Comparison of ENCODE assay signal across 1 cellular context in the genomic region with DNA sequence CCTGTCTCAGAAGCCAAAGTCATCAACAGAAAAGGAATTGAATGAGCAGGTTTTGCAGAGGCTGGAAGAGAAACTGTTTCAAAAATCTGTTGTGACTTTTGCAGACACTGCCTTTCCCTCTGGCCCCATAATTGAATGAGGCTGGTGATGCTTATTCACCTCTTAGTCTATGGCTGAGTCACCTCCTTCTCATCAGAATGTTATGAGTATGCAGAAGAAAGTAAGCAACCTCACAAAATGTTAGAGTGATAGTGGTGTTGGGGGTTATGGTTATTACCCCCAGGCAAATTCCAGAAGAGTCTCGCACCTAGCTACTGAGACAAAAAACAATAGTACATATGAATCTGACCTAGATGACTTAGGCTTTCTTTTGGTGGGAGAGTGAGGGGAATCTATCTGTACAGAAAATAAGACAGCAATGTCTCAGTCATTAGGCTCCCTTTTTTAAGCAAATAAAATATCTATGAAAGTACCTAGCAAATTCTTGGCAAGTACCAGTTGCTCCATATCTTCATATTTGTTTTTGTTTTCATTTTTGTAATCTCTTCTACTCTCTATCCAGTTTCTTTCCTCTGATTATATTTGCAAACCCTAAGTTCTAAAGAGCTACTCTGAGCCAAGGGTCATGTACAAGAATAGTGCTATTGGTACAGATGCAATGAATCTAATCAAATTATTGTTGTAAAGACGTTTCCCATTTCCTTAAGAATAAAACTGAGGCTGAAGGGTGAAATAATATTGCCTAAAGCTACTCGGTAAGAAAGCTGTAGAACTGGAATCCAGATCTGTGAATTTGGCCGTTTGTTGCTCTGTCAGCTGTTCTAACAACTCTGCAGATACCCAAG.
TF ChIP-seq lines count a peak whose summit lies in the region.

No MANE protein-coding gene starts in this region.

TF ChIP-seq in SK-N-SH, 30 proteins besides CTCF, POLR2A, EP300 and RAD21 (continued from another document):
- TF ChIP-seq, protein P1, sequence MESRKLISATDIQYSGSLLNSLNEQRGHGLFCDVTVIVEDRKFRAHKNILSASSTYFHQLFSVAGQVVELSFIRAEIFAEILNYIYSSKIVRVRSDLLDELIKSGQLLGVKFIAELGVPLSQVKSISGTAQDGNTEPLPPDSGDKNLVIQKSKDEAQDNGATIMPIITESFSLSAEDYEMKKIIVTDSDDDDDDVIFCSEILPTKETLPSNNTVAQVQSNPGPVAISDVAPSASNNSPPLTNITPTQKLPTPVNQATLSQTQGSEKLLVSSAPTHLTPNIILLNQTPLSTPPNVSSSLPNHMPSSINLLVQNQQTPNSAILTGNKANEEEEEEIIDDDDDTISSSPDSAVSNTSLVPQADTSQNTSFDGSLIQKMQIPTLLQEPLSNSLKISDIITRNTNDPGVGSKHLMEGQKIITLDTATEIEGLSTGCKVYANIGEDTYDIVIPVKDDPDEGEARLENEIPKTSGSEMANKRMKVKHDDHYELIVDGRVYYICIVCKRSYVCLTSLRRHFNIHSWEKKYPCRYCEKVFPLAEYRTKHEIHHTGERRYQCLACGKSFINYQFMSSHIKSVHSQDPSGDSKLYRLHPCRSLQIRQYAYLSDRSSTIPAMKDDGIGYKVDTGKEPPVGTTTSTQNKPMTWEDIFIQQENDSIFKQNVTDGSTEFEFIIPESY (IDR thresholded peaks at IDR 0.05; ENCODE audit: borderline replicate concordance, low read depth), result peak; percentile 47; the same call in 1 of the 2 replicates
- TF ChIP-seq SMC3 (IDR thresholded peaks at IDR 0.05; ENCODE audit: low read depth, low read length) (0 out of 2 replicates have a peak, but pooled peaks have one; percentile 8), EZH2phosphoT487 (IDR thresholded peaks at IDR 0.05; ENCODE audit: borderline replicate concordance, low read depth) (no peak), YY1 (IDR thresholded peaks at IDR 0.05; ENCODE audit: low read depth) (peak; percentile 33; the same call in 1 of the 2 replicates), MXI1 (IDR thresholded peaks at IDR 0.05; ENCODE audit: low read depth, low read length) (no peak), JUND (IDR thresholded peaks at IDR 0.05) (peak; percentile 99), CHD2 (IDR thresholded peaks at IDR 0.05; ENCODE audit: low read length, partially characterized antibody) (no peak), TCF12 (IDR thresholded peaks at IDR 0.05) (peak; percentile 98), FOXJ3 (CRISPR knock-in tag; IDR thresholded peaks at IDR 0.05) (no peak), FOXM1 (IDR thresholded peaks at IDR 0.05; ENCODE audit: low read depth) (peak; percentile 92), NRF1 (IDR thresholded peaks at IDR 0.05; ENCODE audit: low read depth, low read length) (no peak), ELF1 (IDR thresholded peaks at IDR 0.05) (no peak), TAF1 (IDR thresholded peaks at IDR 0.05; ENCODE audit: borderline replicate concordance, low read depth, low read length) (peak; percentile 65; the same call in 1 of the 2 replicates), FOSL2 (IDR thresholded peaks at IDR 0.05; ENCODE audit: borderline replicate concordance, low read depth) (peak; percentile 99), TEAD4 (IDR thresholded peaks at IDR 0.05; ENCODE audit: borderline replicate concordance, insufficient read depth) (peak; percentile 90), POLR2AphosphoS5 (IDR thresholded peaks at IDR 0.05; ENCODE audit: low read depth, low read length) (peak; percentile 94), NFIC (IDR thresholded peaks at IDR 0.05; ENCODE audit: borderline replicate concordance) (peak; percentile 83), RXRA (IDR thresholded peaks at IDR 0.05; ENCODE audit: borderline replicate concordance, low read depth) (peak; percentile 92), GATA2 (CRISPR knock-in tag; IDR thresholded peaks at IDR 0.05) (no peak)
- TF ChIP-seq, protein P2, sequence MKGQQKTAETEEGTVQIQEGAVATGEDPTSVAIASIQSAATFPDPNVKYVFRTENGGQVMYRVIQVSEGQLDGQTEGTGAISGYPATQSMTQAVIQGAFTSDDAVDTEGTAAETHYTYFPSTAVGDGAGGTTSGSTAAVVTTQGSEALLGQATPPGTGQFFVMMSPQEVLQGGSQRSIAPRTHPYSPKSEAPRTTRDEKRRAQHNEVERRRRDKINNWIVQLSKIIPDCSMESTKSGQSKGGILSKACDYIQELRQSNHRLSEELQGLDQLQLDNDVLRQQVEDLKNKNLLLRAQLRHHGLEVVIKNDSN (IDR thresholded peaks at IDR 0.05; ENCODE audit: borderline replicate concordance, low read depth), result no peak
- TF ChIP-seq, protein P3, sequence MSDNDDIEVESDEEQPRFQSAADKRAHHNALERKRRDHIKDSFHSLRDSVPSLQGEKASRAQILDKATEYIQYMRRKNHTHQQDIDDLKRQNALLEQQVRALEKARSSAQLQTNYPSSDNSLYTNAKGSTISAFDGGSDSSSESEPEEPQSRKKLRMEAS (IDR thresholded peaks at IDR 0.05; ENCODE audit: low read depth), result peak; percentile 66
- TF ChIP-seq, protein P4, sequence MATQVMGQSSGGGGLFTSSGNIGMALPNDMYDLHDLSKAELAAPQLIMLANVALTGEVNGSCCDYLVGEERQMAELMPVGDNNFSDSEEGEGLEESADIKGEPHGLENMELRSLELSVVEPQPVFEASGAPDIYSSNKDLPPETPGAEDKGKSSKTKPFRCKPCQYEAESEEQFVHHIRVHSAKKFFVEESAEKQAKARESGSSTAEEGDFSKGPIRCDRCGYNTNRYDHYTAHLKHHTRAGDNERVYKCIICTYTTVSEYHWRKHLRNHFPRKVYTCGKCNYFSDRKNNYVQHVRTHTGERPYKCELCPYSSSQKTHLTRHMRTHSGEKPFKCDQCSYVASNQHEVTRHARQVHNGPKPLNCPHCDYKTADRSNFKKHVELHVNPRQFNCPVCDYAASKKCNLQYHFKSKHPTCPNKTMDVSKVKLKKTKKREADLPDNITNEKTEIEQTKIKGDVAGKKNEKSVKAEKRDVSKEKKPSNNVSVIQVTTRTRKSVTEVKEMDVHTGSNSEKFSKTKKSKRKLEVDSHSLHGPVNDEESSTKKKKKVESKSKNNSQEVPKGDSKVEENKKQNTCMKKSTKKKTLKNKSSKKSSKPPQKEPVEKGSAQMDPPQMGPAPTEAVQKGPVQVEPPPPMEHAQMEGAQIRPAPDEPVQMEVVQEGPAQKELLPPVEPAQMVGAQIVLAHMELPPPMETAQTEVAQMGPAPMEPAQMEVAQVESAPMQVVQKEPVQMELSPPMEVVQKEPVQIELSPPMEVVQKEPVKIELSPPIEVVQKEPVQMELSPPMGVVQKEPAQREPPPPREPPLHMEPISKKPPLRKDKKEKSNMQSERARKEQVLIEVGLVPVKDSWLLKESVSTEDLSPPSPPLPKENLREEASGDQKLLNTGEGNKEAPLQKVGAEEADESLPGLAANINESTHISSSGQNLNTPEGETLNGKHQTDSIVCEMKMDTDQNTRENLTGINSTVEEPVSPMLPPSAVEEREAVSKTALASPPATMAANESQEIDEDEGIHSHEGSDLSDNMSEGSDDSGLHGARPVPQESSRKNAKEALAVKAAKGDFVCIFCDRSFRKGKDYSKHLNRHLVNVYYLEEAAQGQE (IDR thresholded peaks at IDR 0.05; ENCODE audit: low read depth, low read length), result peak; percentile 50; the same call in 1 of the 2 replicates
- TF ChIP-seq, protein P5, sequence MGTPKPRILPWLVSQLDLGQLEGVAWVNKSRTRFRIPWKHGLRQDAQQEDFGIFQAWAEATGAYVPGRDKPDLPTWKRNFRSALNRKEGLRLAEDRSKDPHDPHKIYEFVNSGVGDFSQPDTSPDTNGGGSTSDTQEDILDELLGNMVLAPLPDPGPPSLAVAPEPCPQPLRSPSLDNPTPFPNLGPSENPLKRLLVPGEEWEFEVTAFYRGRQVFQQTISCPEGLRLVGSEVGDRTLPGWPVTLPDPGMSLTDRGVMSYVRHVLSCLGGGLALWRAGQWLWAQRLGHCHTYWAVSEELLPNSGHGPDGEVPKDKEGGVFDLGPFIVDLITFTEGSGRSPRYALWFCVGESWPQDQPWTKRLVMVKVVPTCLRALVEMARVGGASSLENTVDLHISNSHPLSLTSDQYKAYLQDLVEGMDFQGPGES (IDR thresholded peaks at IDR 0.05; ENCODE audit: low read depth, low read length), result no peak
